Comparison of ENCODE assay signal across 22 cellular contexts in genomic region chr1:91014475-91014874, GRCh38. TPM values are rescaled to one million over a fixed set of nuclear protein-coding genes. Genes with fewer than 3 reads are reported as not detected.
DNase-seq lines count a peak whose midpoint lies in the region; ATAC-seq, FAIRE-seq and TF ChIP-seq lines count a peak whose summit lies in the region.
"Had no signal": no experiment of that assay in that cellular context is flagged by ENCODE, and none has a peak within 500 bp of the region (broad histone marks: within the 10 kb centered on the region; RNA-seq: fewer than 3 reads in every experiment).

No MANE protein-coding gene starts in this region.

- DNase-seq in CD8-positive, alpha-beta T cell: no peak
- DNase-seq in LHCN-M2 (ENCODE audit: low read depth) (peak; percentile 17), foreskin keratinocyte (peak; percentile 15 to 30), neural crest cell (ENCODE audit: low read depth, low spot score) (no peak), HTR-8/SVneo (ENCODE audit: insufficient read length, low spot score) (no peak), mucosa of descending colon (no peak), H4 (ENCODE audit: low spot score) (no peak)
- DNase-seq: activated CD4-positive, alpha-beta T cell treated with anti-CD3 and anti-CD28 coated beads for 4 hours; activated naive CD8-positive, alpha-beta T cell treated with anti-CD3 and anti-CD28 coated beads for 36 hours; body of pancreas; CD4-positive, alpha-beta memory T cell; endodermal cell; H9; mesendoderm; natural killer cell; NCI-H1092 treated with DMSO at 0.1 percent for 48 hours; NCI-H524 treated with DMSO at 0.1 percent for 48 hours; testis had no signal

- intact Hi-C loops in CD8-positive, alpha-beta T cell (cut with DNase I, micrococcal nuclease): no loop called here
- intact Hi-C loops in mucosa of descending colon (cut with DNase I, micrococcal nuclease): no loop called here

- peaks cover 86% of the 10 kb centered on the region for H3K4me1 Mint-ChIP-seq in CD8-positive, alpha-beta T cell (ENCODE audit: low read depth)
- H3K4me1 Mint-ChIP-seq in neural crest cell: peaks cover 57% of the 10 kb centered on the region

- no peak for FAIRE-seq in HTR-8/SVneo (lab: Jason Lieb, UNC)
- FAIRE-seq: colon, islet of Langerhans had no signal

- CTCF ChIA-PET in CD8-positive, alpha-beta T cell (lab: Charles Lee): no interaction called here

- peaks cover 62% of the 10 kb centered on the region for H3K4me1 ChIP-seq in CD8-positive, alpha-beta T cell (ENCODE audit: insufficient read depth, low read length)
- H3K4me1 ChIP-seq in foreskin keratinocyte (peaks cover 27% of the 10 kb centered on the region), mucosa of descending colon (ENCODE audit: low read depth) (peaks cover 26% of the 10 kb centered on the region)
- H3K4me1 ChIP-seq: parathyroid adenoma, testis had no signal

- no peak overlapping the region for H3K27ac ChIP-seq in CD8-positive, alpha-beta T cell (ENCODE audit: low read depth, low read length)
- H3K27ac ChIP-seq in foreskin keratinocyte: peak overlapping the region; percentile 71
- H3K27ac ChIP-seq: body of pancreas, parathyroid adenoma, testis had no signal

- no peak for ATAC-seq in CD8-positive, alpha-beta T cell
- no peak for ATAC-seq in foreskin keratinocyte
- ATAC-seq in mucosa of descending colon: no peak
- ATAC-seq: body of pancreas, natural killer cell, Right ventricle myocardium inferior had no signal

- no peaks in the 10 kb centered on the region for H3K27me3 ChIP-seq in CD8-positive, alpha-beta T cell (ENCODE audit: insufficient read depth, low read length)
- no peaks in the 10 kb centered on the region for H3K27me3 ChIP-seq in foreskin keratinocyte
- H3K27me3 ChIP-seq: body of pancreas, testis had no signal

- no peak overlapping the region for H3K4me3 Mint-ChIP-seq in CD8-positive, alpha-beta T cell
- peak overlapping the region; percentile 11 for H3K4me3 Mint-ChIP-seq in neural crest cell
- H3K4me3 Mint-ChIP-seq: activated naive CD8-positive, alpha-beta T cell treated with anti-CD3 and anti-CD28 coated beads for 36 hours; endodermal cell; H9; natural killer cell had no signal

- no peak overlapping the region for H3K4me3 ChIP-seq in CD8-positive, alpha-beta T cell (ENCODE audit: low read depth, low read length)
- no peak overlapping the region for H3K4me3 ChIP-seq in mucosa of descending colon
- H3K4me3 ChIP-seq: body of pancreas, testis had no signal

- peaks cover 21% of the 10 kb centered on the region for H3K36me3 Mint-ChIP-seq in CD8-positive, alpha-beta T cell
- H3K36me3 Mint-ChIP-seq in neural crest cell (ENCODE audit: low read depth): peaks cover 13% of the 10 kb centered on the region
- H3K36me3 Mint-ChIP-seq: natural killer cell had no signal

- H3K9me3 ChIP-seq in CD8-positive, alpha-beta T cell (ENCODE audit: low read length): no peaks in the 10 kb centered on the region
- H3K9me3 ChIP-seq in mucosa of descending colon: no peaks in the 10 kb centered on the region
- H3K9me3 ChIP-seq: body of pancreas, testis had no signal

- H3K9me3 Mint-ChIP-seq in CD8-positive, alpha-beta T cell: no peaks in the 10 kb centered on the region
- peaks cover 2% of the 10 kb centered on the region for H3K9me3 Mint-ChIP-seq in neural crest cell
- H3K9me3 Mint-ChIP-seq: CD4-positive, alpha-beta memory T cell; natural killer cell had no signal

- TF ChIP-seq CTCF in CD8-positive, alpha-beta T cell (IDR thresholded peaks at IDR 0.05): no peak
- TF ChIP-seq CTCF in foreskin keratinocyte (conservative IDR thresholded peaks at IDR 0.05) (no peak), neural crest cell (conservative IDR thresholded peaks at IDR 0.05) (no peak), mucosa of descending colon (IDR thresholded peaks at IDR 0.05) (no peak)

- H3K27me3 Mint-ChIP-seq in CD8-positive, alpha-beta T cell (ENCODE audit: low read depth): no peaks in the 10 kb centered on the region
- H3K27me3 Mint-ChIP-seq in neural crest cell (ENCODE audit: low read depth): no peaks in the 10 kb centered on the region
- H3K27me3 Mint-ChIP-seq: activated naive CD8-positive, alpha-beta T cell treated with anti-CD3 and anti-CD28 coated beads for 36 hours; CD4-positive, alpha-beta memory T cell had no signal

- POLR2A ChIA-PET in CD8-positive, alpha-beta T cell (lab: Charles Lee): no interaction called here

- H3K36me3 ChIP-seq in CD8-positive, alpha-beta T cell (ENCODE audit: insufficient read depth, low read length): no peaks in the 10 kb centered on the region
- no peaks in the 10 kb centered on the region for H3K36me3 ChIP-seq in mucosa of descending colon (ENCODE audit: low read depth)

- peak overlapping the region; percentile 50 for H3K27ac Mint-ChIP-seq in CD8-positive, alpha-beta T cell
- H3K27ac Mint-ChIP-seq in neural crest cell (ENCODE audit: unreplicated experiment): peak overlapping the region; percentile 85
- H3K27ac Mint-ChIP-seq: activated naive CD8-positive, alpha-beta T cell treated with anti-CD3 and anti-CD28 coated beads for 36 hours; endodermal cell had no signal

RNA-seq across cellular contexts. Expression of gene ZNF644, which starts 7.4 kb away (rescaled TPM):
- 100 to 1,000 TPM; 105 to 109 TPM for total RNA-seq in CD8-positive, alpha-beta T cell
- 39.6 and 39.9 TPM in 2 replicates for total RNA-seq in LHCN-M2 (2014; rRNA removed)
- polyA plus RNA-seq in LHCN-M2 (2012): 7.8 TPM
- 28.7 and 30.2 TPM in 2 replicates for total RNA-seq in foreskin keratinocyte
- polyA plus RNA-seq in foreskin keratinocyte: 10.0 and 11.5 TPM in 2 replicates
- 68.8 and 70.9 TPM in 2 replicates for total RNA-seq in neural crest cell
- total RNA-seq in mucosa of descending colon: 10 to 100 TPM; 53.7 to 74.2 (median 61.3) TPM
- 18.6 and 23.4 TPM in 2 replicates for total RNA-seq in H4 (2014; rRNA removed; shearing (Covaris generic))

Comparison
In these comparisons a context has a peak if more than half of its experiments do, and no peak if none do; other contexts are left out.
1. DNase-seq: peak in LHCN-M2 (single experiment) and foreskin keratinocyte (2 of 2); none in CD8-positive, alpha-beta T cell (0 of 7), neural crest cell (single experiment), HTR-8/SVneo (single experiment), mucosa of descending colon (0 of 3) and H4 (single experiment).